Comparison of ENCODE assay signal across 9 cellular contexts in genomic region chr18:5895886-5896740, GRCh38. TPM values are rescaled to one million over a fixed set of nuclear protein-coding genes. Genes with fewer than 3 reads are reported as not detected.
A peak's percentile ranks its signal among the peaks of the same experiment; 100 is the strongest.
DNase-seq lines count a peak whose midpoint lies in the region; ATAC-seq and TF ChIP-seq lines count a peak whose summit lies in the region.
"Had no signal": no experiment of that assay in that cellular context is flagged by ENCODE, and none has a peak within 500 bp of the region (broad histone marks: within the 10 kb centered on the region; RNA-seq: fewer than 3 reads in every experiment).

No MANE protein-coding gene starts in this region.

- ATAC-seq in HG02798 (IDR thresholded peaks at IDR 0.05; ENCODE audit: poor library complexity, unreplicated experiment), result peak; percentile 24
- no peak for ATAC-seq in thoracic aorta (ENCODE audit: insufficient number of reproducible peaks, low FRiP score, low read depth)
- no peak for ATAC-seq in GM18873 (IDR thresholded peaks at IDR 0.05; ENCODE audit: low FRiP score, unreplicated experiment)
- ATAC-seq in HG03139 (IDR thresholded peaks at IDR 0.05; ENCODE audit: unreplicated experiment), result no peak
- ATAC-seq: HCT116 had no signal

- H3K27ac ChIP-seq in caudate nucleus (ENCODE audit: low read depth, low read length) (peak overlapping the region; percentile 30), thoracic aorta (no peak overlapping the region)

- TF ChIP-seq POLR2A in lower leg skin (IDR thresholded peaks at IDR 0.05), result no peak

- H3K27me3 ChIP-seq in thoracic aorta (replicated peaks; ENCODE audit: insufficient read depth), result peaks cover 10% of the 10 kb centered on the region

- H3K9me3 ChIP-seq in thoracic aorta, result no peaks in the 10 kb centered on the region

- H3K4me1 ChIP-seq in thoracic aorta (ENCODE audit: control insufficient read depth in 1 of 2, low read depth in 2 of 2), result peaks cover 11 to 20% of the 10 kb centered on the region in 2 donors

- TF ChIP-seq CTCF in lower leg skin (IDR thresholded peaks at IDR 0.05), result no peak
- TF ChIP-seq CTCF in thoracic aorta (IDR thresholded peaks at IDR 0.05), result no peak

- DNase-seq in D341Med (ENCODE audit: low spot score) (peak; percentile 63), caudate nucleus (lab: John Stamatoyannopoulos, UW) (peak in 3 of 61 donors; percentile 6 to 26 (median 7)), lower leg skin (ENCODE audit: low spot score in 2 of 2) (peak in 1 of 2 donors; percentile 87), thoracic aorta (ENCODE audit: low spot score) (no peak), putamen (ENCODE audit: low spot score) (no peak)

- H3K4me3 ChIP-seq in lower leg skin (ENCODE audit: low read depth, poor library complexity, severe bottlenecking) (peak overlapping the region; percentile 18), thoracic aorta (peak overlapping the region; percentile 65)

- no peaks in the 10 kb centered on the region for H3K36me3 ChIP-seq in thoracic aorta

- intact Hi-C loops in lower leg skin (cut with DNase I; ENCODE audit: low total_unique reads), result loop anchor here (10.0 kb wide), 1 partner anchor 589 kb away; no protein-coding TSS in a partner anchor

- WGBS in lower leg skin, 2 donors, result 2 to 3% methylated on average over 31 to 38 of the region's 41 CpGs

RNA-seq across cellular contexts. Expression of gene TMEM200C, which starts 0.8 kb away (rescaled TPM):
- under 1 TPM in 3 of 4 donors, not detected in 1; 0.04 to 0.55 (median 0.32) TPM for total RNA-seq in lower leg skin
- not detected for total RNA-seq in thoracic aorta
